In the genomic region with DNA sequence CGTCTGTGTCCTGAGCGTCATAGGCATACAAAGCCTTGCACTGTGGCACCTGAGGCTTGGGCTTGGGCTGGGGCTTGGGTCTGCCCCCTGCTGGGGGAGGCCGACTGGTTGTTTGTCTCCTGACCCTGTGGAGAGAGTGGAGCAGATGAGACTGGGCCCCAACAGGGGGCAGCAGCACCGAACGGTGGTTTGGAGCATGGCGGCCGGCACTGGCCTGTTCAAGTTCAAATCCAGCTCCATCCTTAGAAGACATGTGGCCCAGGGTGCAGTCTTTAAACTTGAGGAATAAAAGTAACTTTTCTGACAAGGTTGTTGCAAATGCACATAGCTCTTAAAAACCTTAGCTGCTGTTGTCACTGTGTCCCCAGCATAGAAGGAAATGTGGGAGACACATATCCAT, we compare ENCODE assay signal across 8 cellular contexts. TPM values are rescaled to one million over a fixed set of nuclear protein-coding genes. Genes with fewer than 3 reads are reported as not detected.
DNase-seq lines count a peak whose midpoint lies in the region; ATAC-seq and TF ChIP-seq lines count a peak whose summit lies in the region.

No MANE protein-coding gene starts in this region.

- peaks cover 93% of the 10 kb centered on the region for H3K36me3 Mint-ChIP-seq in Caco-2 (ENCODE audit: insufficient read depth, unreplicated experiment)

- peak; percentile 43 for ATAC-seq in GM21825 (IDR thresholded peaks at IDR 0.05; ENCODE audit: unreplicated experiment)
- ATAC-seq in HG02623 (IDR thresholded peaks at IDR 0.05; ENCODE audit: unreplicated experiment) = no peak

- no peaks in the 10 kb centered on the region for H3K27me3 ChIP-seq in Caco-2 (replicated peaks; ENCODE audit: control insufficient read depth, insufficient read depth, low read length)

- H3K27ac Mint-ChIP-seq in Caco-2 (ENCODE audit: unreplicated experiment) = no peak overlapping the region

- POLR2A ChIA-PET in Caco-2 (lab: Charles Lee) = no interaction called here

- H3K4me1 Mint-ChIP-seq in Caco-2 (ENCODE audit: low read depth, unreplicated experiment) = no peaks in the 10 kb centered on the region

- no TSS peak for BruUV-seq in Caco-2 (replicated peaks; lab: Mats Ljungman, UMichigan)

- H3K9me3 Mint-ChIP-seq in Caco-2 (ENCODE audit: unreplicated experiment) = no peaks in the 10 kb centered on the region

- DNase-seq in Caco-2 (peak; percentile 59 to 75), NOMO-1 treated with dmso at 0.1 percent for 144 hours (lab: John Stamatoyannopoulos, UW; ENCODE audit: unreplicated experiment) (peak; percentile 36), activated T-cell treated with anti-CD3 and anti-CD28 coated beads for 24 hours (ENCODE audit: low read depth) (peak; percentile 24), fibroblast of the conjunctiva (ENCODE audit: low read depth) (peak; percentile 16), retinal pigment epithelial cell (ENCODE audit: low read depth) (no peak)
- DNase-seq in effector CD8-positive, alpha-beta T cell (lab: John Stamatoyannopoulos, UW) = no peak

- intact Hi-C loops in Caco-2 (cut with micrococcal nuclease; ENCODE audit: unreplicated experiment) = loop anchor here (1.0 kb wide), 2 partner anchors 158 to 363 kb away; no protein-coding TSS in a partner anchor

- H3K4me1 ChIP-seq in Caco-2 = no peaks in the 10 kb centered on the region

- H3K4me3 Mint-ChIP-seq in Caco-2 (ENCODE audit: unreplicated experiment) = no peak overlapping the region

- CTCF ChIA-PET in Caco-2 (lab: Charles Lee) = interaction anchor here (0.5 to 1.4 kb wide), 5 partner anchors 28 to 455 kb away, joined by 3 to 4 read pairs (median 3); no protein-coding TSS in a partner anchor

- H3K4me3 ChIP-seq in Caco-2 (ENCODE audit: low read depth, low read length) (no peak overlapping the region), retinal pigment epithelial cell (ENCODE audit: low read length) (no peak overlapping the region)

- TF ChIP-seq CTCF in Caco-2 (IDR thresholded peaks at IDR 0.05; ENCODE audit: insufficient read depth in 1 of 2, low read depth in 1 of 2, low read length in 1 of 2, severe bottlenecking in 1 of 2, unreplicated experiment in 1 of 2) (peak; percentile 62 to 73), retinal pigment epithelial cell (conservative IDR thresholded peaks at IDR 0.05; ENCODE audit: low read depth, low read length) (peak; percentile 77)

- H3K27me3 Mint-ChIP-seq in Caco-2 (ENCODE audit: insufficient read depth, unreplicated experiment) = no peaks in the 10 kb centered on the region

- H3K9me3 ChIP-seq in Caco-2 = no peaks in the 10 kb centered on the region

- H3K36me3 ChIP-seq in Caco-2 (ENCODE audit: control insufficient read depth, insufficient read depth, low read length) = peaks cover 7% of the 10 kb centered on the region

RNA-seq across cellular contexts. Expression of a gene that starts 33.3 kb away (rescaled TPM):
- 90.1 and 92.0 TPM in 2 replicates for total RNA-seq in Caco-2 (2022)

Comparison
In these comparisons a context has a peak if more than half of its experiments do, and no peak if none do; other contexts are left out.
1. DNase-seq: peak in Caco-2 (2 of 2), NOMO-1 treated with dmso at 0.1 percent for 144 hours (single experiment), activated T-cell treated with anti-CD3 and anti-CD28 coated beads for 24 hours (single experiment) and fibroblast of the conjunctiva (single experiment); none in retinal pigment epithelial cell (single experiment) and effector CD8-positive, alpha-beta T cell (single experiment).